In genomic region chr6:11812951-11813350, GRCh38 we compare ENCODE assay signal across 24 cellular contexts. TPM values are rescaled to one million over a fixed set of nuclear protein-coding genes. Genes with fewer than 3 reads are reported as not detected.
"Had no signal": no experiment of that assay in that cellular context is flagged by ENCODE, and none has a peak within 500 bp of the region (broad histone marks: within the 10 kb centered on the region; RNA-seq: fewer than 3 reads in every experiment).

No MANE protein-coding gene starts in this region.

- H3K27ac ChIP-seq: KMS-11 had no signal

- DNase-seq: activated CD4-positive, alpha-beta T cell treated with anti-CD3 and anti-CD28 coated beads for 4 hours; activated CD8-positive, alpha-beta memory T cell treated with anti-CD3 and anti-CD28 coated beads, Interleukin-2, amount 50 U/mL, for 48 hours; activated CD8-positive, alpha-beta T cell treated with anti-CD3 and anti-CD28 coated beads, Interleukin-2, amount 10 ng/mL, durations not matched to agents 7 days and 5 days; activated effector memory CD4-positive, alpha-beta T cell treated with anti-CD3 and anti-CD28 coated beads, Interleukin-2, amount 50 U/mL, for 16 hours; activated naive CD4-positive, alpha-beta T cell treated with Interleukin-2 at 50 U/mL for 16 hours; activated T-cell treated with anti-CD3 and anti-CD28 coated beads, Interleukin-2, amount 50 U/mL, for 24 hours; amygdala; MM.1S; NCI-H1105; NCI-H1436; NCI-H1694 treated with DMSO at 0.1 percent for 48 hours; NCI-H2029 treated with DMSO at 0.1 percent for 48 hours; NCI-H2171; NCI-H510A treated with DMSO at 0.1 percent for 48 hours; NCI-H69; PC-3; SHP77 treated with DMSO at 0.1 percent for 48 hours had no signal

- ATAC-seq: activated CD4-positive, CD25-positive, alpha-beta regulatory T cell treated with anti-CD3 and anti-CD28 coated beads, Interleukin-2, amount 50 U/mL, for 24 hours; activated CD8-positive, alpha-beta T cell treated with anti-CD3 and anti-CD28 coated beads, Interleukin-2, amount 10 ng/mL, durations not matched to agents 7 days and 5 days; PC-3 had no signal

- H3K9me3 Mint-ChIP-seq: activated T-cell treated with anti-CD3 and anti-CD28 coated beads, Interleukin-2, amount 50 U/mL, for 24 hours; brain; central memory CD8-positive, alpha-beta T cell had no signal

- H3K27me3 Mint-ChIP-seq: activated naive CD8-positive, alpha-beta T cell; activated T-cell treated with anti-CD3 and anti-CD28 coated beads, Interleukin-2, amount 50 U/mL, for 24 hours had no signal

- H3K4me1 Mint-ChIP-seq: central memory CD8-positive, alpha-beta T cell had no signal

- H3K36me3 Mint-ChIP-seq: activated naive CD8-positive, alpha-beta T cell; brain had no signal

- H3K27ac Mint-ChIP-seq: activated CD8-positive, alpha-beta T cell treated with anti-CD3 and anti-CD28 coated beads, Interleukin-2, amount 10 ng/mL, durations not matched to agents 7 days and 5 days; activated naive CD8-positive, alpha-beta T cell; activated T-cell treated with anti-CD3 and anti-CD28 coated beads, Interleukin-2, amount 50 U/mL, for 24 hours; T-helper 1 cell treated with Interleukin-12 subunit alpha and Interleukin-12 subunit beta and Interleukin-4 antibody, amounts not matched to agents 30 μg/mL and 1 μg/mL, for 36 hours had no signal

- H3K4me3 Mint-ChIP-seq: activated CD8-positive, alpha-beta T cell treated with anti-CD3 and anti-CD28 coated beads, Interleukin-2, amount 10 ng/mL, durations not matched to agents 7 days and 5 days; activated naive CD8-positive, alpha-beta T cell; activated T-cell treated with anti-CD3 and anti-CD28 coated beads, Interleukin-2, amount 50 U/mL, for 24 hours; brain; central memory CD8-positive, alpha-beta T cell; T-helper 1 cell treated with Interleukin-12 subunit alpha and Interleukin-12 subunit beta and Interleukin-4 antibody, amounts not matched to agents 30 μg/mL and 1 μg/mL, for 36 hours had no signal

RNA-seq across cellular contexts. Expression of gene ADTRP, which starts 34.3 kb away (rescaled TPM):
- total RNA-seq: PC-3, SK-MEL-5 had no signal
